In genomic region chr6:10660431-10661191, GRCh38 we compare ENCODE assay signal across 8 cellular contexts. TPM values are rescaled to one million over a fixed set of nuclear protein-coding genes. Genes with fewer than 3 reads are reported as not detected.
DNase-seq lines count a peak whose midpoint lies in the region; ATAC-seq and TF ChIP-seq lines count a peak whose summit lies in the region.
"Not testable (repeated sequence)": the region's sequence is repeated elsewhere in the genome, so short reads cannot be mapped to it uniquely, and the experiment has no call there.

No MANE protein-coding gene starts in this region.

- H3K4me1 ChIP-seq in CD8-positive, alpha-beta T cell (ENCODE audit: insufficient read depth, low read length); endodermal cell (ENCODE audit: control insufficient read depth, insufficient read depth, low read length); neuronal stem cell (ENCODE audit: control insufficient read depth in 2 of 2, insufficient read depth in 1 of 2, low read depth in 1 of 2, low read length in 2 of 2): not testable (repeated sequence)

- H3K4me2 ChIP-seq in neuronal stem cell (ENCODE audit: insufficient read depth, low read length, poor library complexity, severe bottlenecking), result not testable (repeated sequence)

- intact Hi-C loops in CD8-positive, alpha-beta T cell (cut with DNase I, micrococcal nuclease); activated CD4-positive, alpha-beta T cell treated with anti-CD3 and anti-CD28 coated beads for 36 hours (cut with DNase I, micrococcal nuclease): not testable (repeated sequence)

- not testable (repeated sequence) for H3K27me3 ChIP-seq in CD8-positive, alpha-beta T cell (ENCODE audit: insufficient read depth, low read length); endodermal cell (ENCODE audit: control insufficient read depth, insufficient read depth, low read length, poor library complexity, severe bottlenecking); neuronal stem cell (ENCODE audit: control insufficient read depth in 3 of 3, insufficient read depth in 3 of 3, low read depth in 1 of 3, low read length in 3 of 3)

- ATAC-seq in CD8-positive, alpha-beta T cell; activated CD4-positive, alpha-beta T cell treated with anti-CD3 and anti-CD28 coated beads for 36 hours: not testable (repeated sequence)

- not testable (repeated sequence) for H2AK5ac ChIP-seq in neuronal stem cell (ENCODE audit: low read depth, low read length)

- H2BK120ac ChIP-seq in neuronal stem cell (ENCODE audit: low read depth, low read length), result not testable (repeated sequence)

- not testable (repeated sequence) for H3K23ac ChIP-seq in neuronal stem cell (ENCODE audit: low read depth, low read length, poor library complexity)

- not testable (repeated sequence) for H2BK12ac ChIP-seq in neuronal stem cell (ENCODE audit: low read length)

- not testable (repeated sequence) for H3K36me3 ChIP-seq in CD8-positive, alpha-beta T cell (ENCODE audit: insufficient read depth, low read length); endodermal cell (ENCODE audit: control insufficient read depth, insufficient read depth, low read length); neuronal stem cell (replicated peaks in 1 of 2; ENCODE audit: control insufficient read depth in 2 of 2, insufficient read depth in 2 of 2, low read length in 2 of 2)

- not testable (repeated sequence) for H3K4me1 Mint-ChIP-seq in CD8-positive, alpha-beta T cell (ENCODE audit: low read depth); activated CD4-positive, alpha-beta T cell treated with anti-CD3 and anti-CD28 coated beads for 36 hours; endodermal cell; mesothelial cell of epicardium; type B pancreatic cell (ENCODE audit: unreplicated experiment)
- peaks cover 13% of the 10 kb centered on the region for H3K4me1 Mint-ChIP-seq in activated naive CD4-positive, alpha-beta T cell treated with anti-CD3 and anti-CD28 coated beads, Interleukin-2, amount 10 ng/mL, durations not matched to agents 7 days and 5 days

- not testable (repeated sequence) for TF ChIP-seq CTCF in CD8-positive, alpha-beta T cell (IDR thresholded peaks at IDR 0.05); endodermal cell (conservative IDR thresholded peaks at IDR 0.05); mesothelial cell of epicardium (IDR thresholded peaks at IDR 0.05; ENCODE audit: unreplicated experiment); type B pancreatic cell (conservative IDR thresholded peaks at IDR 0.05)

- H3K79me1 ChIP-seq in neuronal stem cell (ENCODE audit: low read depth, low read length), result not testable (repeated sequence)

- peak overlapping the region; percentile 19 for H3K4me3 Mint-ChIP-seq in CD8-positive, alpha-beta T cell
- H3K4me3 Mint-ChIP-seq in activated CD4-positive, alpha-beta T cell treated with anti-CD3 and anti-CD28 coated beads for 36 hours, result peak overlapping the region; percentile 46
- peak overlapping the region; percentile 46 for H3K4me3 Mint-ChIP-seq in activated naive CD4-positive, alpha-beta T cell treated with anti-CD3 and anti-CD28 coated beads, Interleukin-2, amount 10 ng/mL, durations not matched to agents 7 days and 5 days
- H3K4me3 Mint-ChIP-seq in endodermal cell (peak overlapping the region; percentile 53), mesothelial cell of epicardium (peak overlapping the region; percentile 49), type B pancreatic cell (peak overlapping the region; percentile 89)

- peaks cover 13% of the 10 kb centered on the region for H3K27me3 Mint-ChIP-seq in CD8-positive, alpha-beta T cell (ENCODE audit: low read depth)
- H3K27me3 Mint-ChIP-seq in activated CD4-positive, alpha-beta T cell treated with anti-CD3 and anti-CD28 coated beads for 36 hours, result peaks cover 10% of the 10 kb centered on the region
- H3K27me3 Mint-ChIP-seq in activated naive CD4-positive, alpha-beta T cell treated with anti-CD3 and anti-CD28 coated beads, Interleukin-2, amount 10 ng/mL, durations not matched to agents 7 days and 5 days, result peaks cover 19% of the 10 kb centered on the region
- H3K27me3 Mint-ChIP-seq in endodermal cell (ENCODE audit: insufficient read depth), result peaks cover 15% of the 10 kb centered on the region
- not testable (repeated sequence) for H3K27me3 Mint-ChIP-seq in mesothelial cell of epicardium (ENCODE audit: low read depth); type B pancreatic cell

- not testable (repeated sequence) for H3K18ac ChIP-seq in neuronal stem cell (ENCODE audit: low read length)

- H3K9ac ChIP-seq in endodermal cell (ENCODE audit: extremely low read depth, low read length, poor library complexity, severe bottlenecking); neuronal stem cell (ENCODE audit: low read depth, low read length, poor library complexity): not testable (repeated sequence)

- not testable (repeated sequence) for H3K27ac ChIP-seq in CD8-positive, alpha-beta T cell (ENCODE audit: low read depth, low read length); endodermal cell (ENCODE audit: low read depth, low read length); neuronal stem cell (replicated peaks; ENCODE audit: low read length)

- not testable (repeated sequence) for H3K27ac Mint-ChIP-seq in CD8-positive, alpha-beta T cell; activated CD4-positive, alpha-beta T cell treated with anti-CD3 and anti-CD28 coated beads for 36 hours; endodermal cell; mesothelial cell of epicardium
- H3K27ac Mint-ChIP-seq in activated naive CD4-positive, alpha-beta T cell treated with anti-CD3 and anti-CD28 coated beads, Interleukin-2, amount 10 ng/mL, durations not matched to agents 7 days and 5 days, result peak overlapping the region; percentile 58
- H3K27ac Mint-ChIP-seq in type B pancreatic cell, result peak overlapping the region; percentile 67

- not testable (repeated sequence) for H3K14ac ChIP-seq in neuronal stem cell (ENCODE audit: low read length)

- not testable (repeated sequence) for H3K9me3 Mint-ChIP-seq in CD8-positive, alpha-beta T cell; activated CD4-positive, alpha-beta T cell treated with anti-CD3 and anti-CD28 coated beads for 36 hours (ENCODE audit: low read depth); activated naive CD4-positive, alpha-beta T cell treated with anti-CD3 and anti-CD28 coated beads, Interleukin-2, amount 10 ng/mL, durations not matched to agents 7 days and 5 days; endodermal cell; type B pancreatic cell
- H3K9me3 Mint-ChIP-seq in mesothelial cell of epicardium, result peaks cover 16% of the 10 kb centered on the region

- POLR2A ChIA-PET in CD8-positive, alpha-beta T cell (lab: Charles Lee), result not testable (repeated sequence)
- POLR2A ChIA-PET in activated CD4-positive, alpha-beta T cell treated with anti-CD3 and anti-CD28 coated beads for 36 hours (lab: Charles Lee), result interaction anchor here (0.6 to 0.8 kb wide), 2 partner anchors 32 to 35 kb away, joined by 3 to 4 read pairs; partner anchors contain the start of gene PAK1IP1

- not testable (repeated sequence) for H3K4ac ChIP-seq in neuronal stem cell (ENCODE audit: low read length)

- DNase-seq in CD8-positive, alpha-beta T cell; activated CD4-positive, alpha-beta T cell treated with anti-CD3 and anti-CD28 coated beads for 36 hours; activated naive CD4-positive, alpha-beta T cell treated with anti-CD3 and anti-CD28 coated beads, Interleukin-2, amount 10 ng/mL, durations not matched to agents 7 days and 5 days; endodermal cell; mesothelial cell of epicardium (ENCODE audit: low spot score in 2 of 2, unreplicated experiment in 2 of 2); neuronal stem cell (ENCODE audit: low spot score); type B pancreatic cell (ENCODE audit: extremely low spot score, unreplicated experiment): not testable (repeated sequence)

- not testable (repeated sequence) for H4K8ac ChIP-seq in neuronal stem cell (ENCODE audit: low read depth, low read length)

- H2BK15ac ChIP-seq in neuronal stem cell (ENCODE audit: low read length), result not testable (repeated sequence)

- WGBS in endodermal cell (ENCODE audit: insufficient coverage in 1 of 2, insufficient read length in 1 of 2), 2 experiments, result 94 to 96% methylated on average over 7 to 11 of the region's 11 CpGs
- no CpG with 5 or more reads among the region's 11 CpGs for WGBS in neuronal stem cell (ENCODE audit: extremely low coverage in 2 of 2, insufficient read length in 2 of 2, insufficient replicate concordance in 1 of 2), 2 donors

- CTCF ChIA-PET in CD8-positive, alpha-beta T cell (lab: Charles Lee), result interaction anchor here (1.5 kb wide), 1 partner anchor 150 kb away, joined by 4 read pairs; no protein-coding TSS in a partner anchor
- CTCF ChIA-PET in activated CD4-positive, alpha-beta T cell treated with anti-CD3 and anti-CD28 coated beads for 36 hours (lab: Charles Lee); activated naive CD4-positive, alpha-beta T cell treated with anti-CD3 and anti-CD28 coated beads, Interleukin-2, amount 10 ng/mL, durations not matched to agents 7 days and 5 days (lab: Charles Lee): not testable (repeated sequence)

- not testable (repeated sequence) for H3K9me3 ChIP-seq in CD8-positive, alpha-beta T cell (ENCODE audit: low read length); endodermal cell (ENCODE audit: control insufficient read depth, low read length); neuronal stem cell (replicated peaks in 1 of 2; ENCODE audit: control insufficient read depth in 2 of 2, insufficient read depth in 1 of 2, low read depth in 1 of 2, low read length in 2 of 2)

- not testable (repeated sequence) for H3K4me3 ChIP-seq in CD8-positive, alpha-beta T cell (ENCODE audit: low read depth, low read length); endodermal cell (ENCODE audit: low read length); neuronal stem cell (ENCODE audit: low read length in 2 of 2)

- H4K91ac ChIP-seq in neuronal stem cell (ENCODE audit: low read depth, low read length, poor library complexity), result not testable (repeated sequence)

- not testable (repeated sequence) for H2BK5ac ChIP-seq in neuronal stem cell (ENCODE audit: low read length)

- not testable (repeated sequence) for H3K36me3 Mint-ChIP-seq in CD8-positive, alpha-beta T cell; activated CD4-positive, alpha-beta T cell treated with anti-CD3 and anti-CD28 coated beads for 36 hours (ENCODE audit: low read depth); activated naive CD4-positive, alpha-beta T cell treated with anti-CD3 and anti-CD28 coated beads, Interleukin-2, amount 10 ng/mL, durations not matched to agents 7 days and 5 days; endodermal cell (ENCODE audit: low read depth); mesothelial cell of epicardium; type B pancreatic cell

- peak overlapping the region; percentile 87 for H2AFZ ChIP-seq in neuronal stem cell (ENCODE audit: low read length)

RNA-seq across cellular contexts. Expression of gene C6orf52, which starts 33.8 kb away (rescaled TPM):
- not detected for total RNA-seq in CD8-positive, alpha-beta T cell
- polyA plus RNA-seq in PFSK-1 (2012; ENCODE audit: insufficient read length, low read depth), result 1.6 TPM
- 1 to 10 TPM; 1.2 to 2.4 TPM for total RNA-seq in activated CD4-positive, alpha-beta T cell treated with anti-CD3 and anti-CD28 coated beads for 36 hours
- total RNA-seq in endodermal cell, result 1 to 10 TPM; 1.7 to 1.9 TPM
- 3.9 TPM for polyA plus RNA-seq in endodermal cell (2013, experiment 1 of 2)
- polyA plus RNA-seq in endodermal cell (2013, experiment 2 of 2), result 3.4 TPM
- total RNA-seq in mesothelial cell of epicardium, result 3.1 to 4.6 TPM (median 3.8 TPM) in 3 replicates
- 6.5 TPM for polyA plus RNA-seq in neuronal stem cell (2013, experiment 1 of 2)
- polyA plus RNA-seq in neuronal stem cell (2013, experiment 2 of 2), result 7.3 TPM
- total RNA-seq in type B pancreatic cell (ENCODE audit: low replicate concordance), result 3.5 and 3.7 TPM in 2 replicates

RNA-seq across cellular contexts. Expression of gene PAK1IP1, which starts 34.2 kb away (rescaled TPM):
- total RNA-seq in CD8-positive, alpha-beta T cell, result 1 to 10 TPM; 6.5 to 6.8 TPM
- polyA plus RNA-seq in PFSK-1 (2012; ENCODE audit: insufficient read length, low read depth), result 33.6 TPM
- 10 to 100 TPM; 35.6 to 39.4 TPM for total RNA-seq in activated CD4-positive, alpha-beta T cell treated with anti-CD3 and anti-CD28 coated beads for 36 hours
- 10 to 100 TPM; 15.3 to 16.8 TPM for total RNA-seq in endodermal cell
- 18.2 TPM for polyA plus RNA-seq in endodermal cell (2013, experiment 1 of 2)
- 17.8 TPM for polyA plus RNA-seq in endodermal cell (2013, experiment 2 of 2)
- 14.7 to 16.8 TPM (median 15.5 TPM) in 3 replicates for total RNA-seq in mesothelial cell of epicardium
- 23.7 TPM for polyA plus RNA-seq in neuronal stem cell (2013, experiment 1 of 2)
- 23.5 TPM for polyA plus RNA-seq in neuronal stem cell (2013, experiment 2 of 2)
- total RNA-seq in type B pancreatic cell (ENCODE audit: low replicate concordance), result 15.4 and 16.4 TPM in 2 replicates

Comparison
In these comparisons a context has a peak if more than half of its experiments do, and no peak if none do; other contexts are left out.
1. H3K4me3 Mint-ChIP-seq: peak in every context shown above with its lines; median percentile 89 in type B pancreatic cell; 53 in endodermal cell; 49 in mesothelial cell of epicardium; 46 in activated CD4-positive, alpha-beta T cell treated with anti-CD3 and anti-CD28 coated beads for 36 hours; 46 in activated naive CD4-positive, alpha-beta T cell treated with anti-CD3 and anti-CD28 coated beads, Interleukin-2, amount 10 ng/mL, durations not matched to agents 7 days and 5 days; 19 in CD8-positive, alpha-beta T cell.